25 cellular contexts compared by ENCODE assay signal in the genomic region with DNA sequence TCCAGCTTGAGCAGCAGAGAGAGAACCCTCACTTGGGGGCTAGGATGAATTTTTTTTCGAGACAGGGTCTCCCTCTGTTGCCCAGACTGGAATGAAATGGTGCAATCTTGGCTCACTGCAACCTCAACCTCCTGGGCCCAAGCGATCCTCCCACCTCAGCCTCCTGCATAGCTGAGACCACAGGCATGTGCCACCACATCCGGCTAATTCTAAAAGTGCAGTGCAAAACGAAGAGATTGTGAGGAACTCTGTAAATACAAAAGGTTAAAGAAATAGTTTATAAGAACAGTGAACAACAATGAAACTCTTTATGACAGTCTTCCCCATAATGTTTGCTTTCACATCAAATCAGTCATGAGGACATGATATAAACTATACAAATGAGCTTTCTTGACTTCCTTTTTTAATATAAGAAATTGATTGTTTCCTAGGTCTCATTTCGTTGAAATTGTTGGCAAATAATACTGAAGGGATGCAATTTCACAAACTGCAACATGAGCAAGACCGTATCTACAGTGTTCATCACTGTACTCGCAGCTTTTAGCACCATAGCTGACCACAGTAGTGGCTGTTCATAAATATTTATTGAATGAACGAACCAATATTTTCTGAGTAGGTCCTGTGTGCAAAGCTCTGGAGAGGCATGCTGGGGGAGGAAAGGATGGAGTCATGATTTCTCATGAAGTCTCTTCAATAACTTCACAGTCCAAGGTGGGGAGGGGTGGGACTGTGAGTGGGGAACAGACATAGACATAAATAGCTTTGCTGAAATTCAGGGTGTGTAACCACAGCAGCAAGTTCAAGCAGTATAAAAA.
DNase-seq lines count a peak whose midpoint lies in the region; ATAC-seq, FAIRE-seq and TF ChIP-seq lines count a peak whose summit lies in the region.
"Had no signal": no experiment of that assay in that cellular context is flagged by ENCODE, and none has a peak within 500 bp of the region (broad histone marks: within the 10 kb centered on the region; RNA-seq: fewer than 3 reads in every experiment).

No MANE protein-coding gene starts in this region.

- no peaks in the 10 kb centered on the region for H3K36me3 ChIP-seq in transverse colon
- H3K36me3 ChIP-seq: BLaER1, heart left ventricle, lower lobe of right lung, pancreas, tibial nerve had no signal

- H3K27me3 ChIP-seq in transverse colon: no peaks in the 10 kb centered on the region
- H3K27me3 ChIP-seq: BLaER1, heart left ventricle, pancreas, tibial nerve had no signal

- no peaks in the 10 kb centered on the region for H3K9me3 ChIP-seq in transverse colon
- H3K9me3 ChIP-seq: heart left ventricle, lower lobe of right lung, pancreas, tibial nerve had no signal

- TF ChIP-seq POLR2A in transverse colon (IDR thresholded peaks at IDR 0.05): no peak

- in situ Hi-C loops in transverse colon (cut with MboI; ENCODE audit: low pct_ligation_motif_present in 1 of 4, low pct_unique_long_range_greater_than_20kb in 1 of 4, low sequenced_read_pairs in 3 of 4): no loop called here

- H3K4me1 ChIP-seq in transverse colon: peaks cover 0 to 9% (median 0%) of the 10 kb centered on the region in 4 donors

- peak; percentile 81 for DNase-seq in HT1080 (ENCODE audit: low read depth)
- DNase-seq in RPMI7951 (ENCODE audit: low read depth): peak; percentile 66
- DNase-seq in choroid plexus epithelial cell (ENCODE audit: low read depth): peak; percentile 71
- peak; percentile 54 for DNase-seq in urothelium cell line (ENCODE audit: low spot score)
- no peak for DNase-seq in activated CD4-positive, alpha-beta T cell treated with anti-CD3 and anti-CD28 coated beads for 48 hours
- no peak for DNase-seq in transverse colon
- DNase-seq: activated T-cell treated with anti-CD3 and anti-CD28 coated beads, Interleukin-2, amount 50 U/mL, for 1 hour; DMS79; foreskin fibroblast; heart left ventricle; Karpas-422; lower lobe of right lung; natural killer cell; NCI-H1092; NCI-H1930; NCI-H526; pancreas; stimulated activated CD4-positive, alpha-beta T cell treated with anti-CD3 and anti-CD28 coated beads, Interleukin-2, amount 100 ng/mL, for 24 hours; T-helper 1 cell had no signal

- ATAC-seq in GM19397 (IDR thresholded peaks at IDR 0.05; ENCODE audit: unreplicated experiment): no peak
- ATAC-seq: heart left ventricle, lower lobe of right lung, natural killer cell had no signal

- TF ChIP-seq CTCF in choroid plexus epithelial cell (conservative IDR thresholded peaks at IDR 0.05; ENCODE audit: low read depth, low read length) (no peak), transverse colon (IDR thresholded peaks at IDR 0.05) (no peak)

- intact Hi-C loops in transverse colon (cut with DNase I; ENCODE audit: low total_unique reads): no loop called here

- H3K4me3 ChIP-seq in choroid plexus epithelial cell (ENCODE audit: low read depth, low read length) (no peak overlapping the region), transverse colon (no peak overlapping the region)
- H3K4me3 ChIP-seq: BLaER1, heart left ventricle, lower lobe of right lung, pancreas, smooth muscle cell, tibial nerve had no signal

- no peak for TF ChIP-seq EP300 in transverse colon (IDR thresholded peaks at IDR 0.05; ENCODE audit: low read depth)

- 53 to 56% methylated on average over 5 to 8 of the region's 8 CpGs for WGBS in transverse colon (ENCODE audit: low coverage in 1 of 2), 2 donors

- H3K27ac ChIP-seq in transverse colon: no peak overlapping the region
- H3K27ac ChIP-seq: heart left ventricle, lower lobe of right lung, pancreas had no signal

- peak; percentile 87 for FAIRE-seq in urothelium cell line (lab: Jason Lieb, UNC)
- FAIRE-seq: bronchial epithelial cell, pancreas, TTC549 had no signal

Comparison
In these comparisons a context has a peak if more than half of its experiments do, and no peak if none do; other contexts are left out.
1. DNase-seq: peak in HT1080 (single experiment), RPMI7951 (single experiment), choroid plexus epithelial cell (single experiment) and urothelium cell line (single experiment); none in activated CD4-positive, alpha-beta T cell treated with anti-CD3 and anti-CD28 coated beads for 48 hours (single experiment) and transverse colon (single experiment).